In genomic region chr16:49477250-49477895, GRCh38 we compare ENCODE assay signal across 9 cellular contexts.
"Had no signal": no experiment of that assay in that cellular context is flagged by ENCODE, and none has a peak within 500 bp of the region (broad histone marks: within the 10 kb centered on the region; RNA-seq: fewer than 3 reads in every experiment).

No MANE protein-coding gene starts in this region.

- H3K4me3 ChIP-seq: GM23248, HAP-1 had no signal

- H3K9ac ChIP-seq: GM23248, KMS-11 had no signal

- H3K27ac ChIP-seq: GM23248, HL-60, KMS-11 had no signal

- ATAC-seq: HCT116 had no signal

- H2AFZ ChIP-seq: GM23248 had no signal

- H3K36me3 ChIP-seq: HAP-1 had no signal

- H3K9me3 ChIP-seq: HAP-1 had no signal

- H3K4me2 ChIP-seq: KMS-11 had no signal

- H3K4me1 ChIP-seq: HAP-1 had no signal

- DNase-seq: GM23248, GOT3, H7, IMR-90, KBM-7 had no signal
